10 cellular contexts compared by ENCODE assay signal in genomic region chr2:55111230-55111569, GRCh38.
DNase-seq lines count a peak whose midpoint lies in the region; ATAC-seq and TF ChIP-seq lines count a peak whose summit lies in the region.
"Had no signal": no experiment of that assay in that cellular context is flagged by ENCODE, and none has a peak within 500 bp of the region (broad histone marks: within the 10 kb centered on the region; RNA-seq: fewer than 3 reads in every experiment).

No MANE protein-coding gene starts in this region.

- TF ChIP-seq POLR2A in esophagus muscularis mucosa (IDR thresholded peaks at IDR 0.05; ENCODE audit: low read depth) (no peak), testis (IDR thresholded peaks at IDR 0.05) (no peak)

- H3K36me3 ChIP-seq in PC-9 (ENCODE audit: low read depth), result no peaks in the 10 kb centered on the region
- H3K36me3 ChIP-seq in esophagus muscularis mucosa, result no peaks in the 10 kb centered on the region
- no peaks in the 10 kb centered on the region for H3K36me3 ChIP-seq in psoas muscle (ENCODE audit: insufficient read depth in 1 of 2, low read depth in 1 of 2)
- H3K36me3 ChIP-seq in testis (ENCODE audit: low read depth, missing control alignments), result no peaks in the 10 kb centered on the region
- H3K36me3 ChIP-seq in naive thymus-derived CD4-positive, alpha-beta T cell (ENCODE audit: control insufficient read depth in 2 of 3, insufficient read depth in 3 of 3, low read length in 3 of 3), result no peaks in the 10 kb centered on the region

- H3K4me1 ChIP-seq in PC-9 (replicated peaks; ENCODE audit: insufficient read depth) (peaks cover 98% of the 10 kb centered on the region), esophagus muscularis mucosa (peaks cover 24 to 93% (median 76%) of the 10 kb centered on the region in 4 donors), psoas muscle (peaks cover 33% of the 10 kb centered on the region), testis (peaks cover 7% of the 10 kb centered on the region)
- H3K4me1 ChIP-seq in naive thymus-derived CD4-positive, alpha-beta T cell (ENCODE audit: control insufficient read depth in 2 of 2, insufficient read depth in 2 of 2, low read length in 2 of 2), result no peaks in the 10 kb centered on the region

- H3K4me3 Mint-ChIP-seq in naive thymus-derived CD4-positive, alpha-beta T cell, result no peak overlapping the region
- H3K4me3 Mint-ChIP-seq: CD8-positive, alpha-beta T cell had no signal

- H3K4me3 ChIP-seq in AG10803 (ENCODE audit: low read length) (peak overlapping the region; percentile 14; the same call in 1 of the 2 replicates), PC-9 (peak overlapping the region; percentile 11; the same call in 1 of the 2 replicates), esophagus muscularis mucosa (no peak overlapping the region), psoas muscle (no peak overlapping the region), testis (no peak overlapping the region)
- H3K4me3 ChIP-seq in naive thymus-derived CD4-positive, alpha-beta T cell (ENCODE audit: low read length), result no peak overlapping the region

- TF ChIP-seq EP300 in esophagus muscularis mucosa (IDR thresholded peaks at IDR 0.05), result no peak

- H3K27ac Mint-ChIP-seq in naive thymus-derived CD4-positive, alpha-beta T cell, result no peak overlapping the region
- H3K27ac Mint-ChIP-seq: CD8-positive, alpha-beta T cell had no signal

- DNase-seq in AG10803 (ENCODE audit: low read depth) (no peak), PC-9 (no peak), esophagus muscularis mucosa (ENCODE audit: extremely low spot score) (no peak), psoas muscle (no peak), testis (no peak), cerebellum (ENCODE audit: low spot score) (no peak)
- DNase-seq in naive thymus-derived CD4-positive, alpha-beta T cell, result no peak
- DNase-seq: activated gamma-delta T cell; CD8-positive, alpha-beta T cell had no signal

- CTCF ChIA-PET in PC-9 (lab: Charles Lee), result no interaction called here
- CTCF ChIA-PET in naive thymus-derived CD4-positive, alpha-beta T cell (lab: Charles Lee), result no interaction called here

- no TSS peak for BruUV-seq in PC-9 (replicated peaks; lab: Mats Ljungman, UMichigan)

- peak overlapping the region; percentile 69 for H3K4me2 ChIP-seq in PC-9

- intact Hi-C loops in PC-9 (cut with micrococcal nuclease; ENCODE audit: unreplicated experiment) (loop anchor here (5.0 kb wide), 1 partner anchor 56 kb away; no protein-coding TSS in a partner anchor), esophagus muscularis mucosa (cut with DNase I) (loop anchor here (5.0 kb wide), 2 partner anchors 56 to 64 kb away; no protein-coding TSS in a partner anchor), psoas muscle (cut with DNase I) (loop anchor here (5.0 kb wide), 2 partner anchors 59 to 64 kb away; partner anchors contain the start of gene RTN4 (in 1 of the 2)), testis (cut with DNase I; ENCODE audit: low total_unique reads) (no loop called here)
- intact Hi-C loops in naive thymus-derived CD4-positive, alpha-beta T cell (cut with micrococcal nuclease), result no loop called here

- no peaks in the 10 kb centered on the region for H4K20me1 ChIP-seq in PC-9 (ENCODE audit: insufficient read depth)

- peak overlapping the region; percentile 75 for H3K27ac ChIP-seq in PC-9
- H3K27ac ChIP-seq in esophagus muscularis mucosa (replicated peaks in 1 of 4), result peak overlapping the region; percentile 88 to 91 (median 90)
- H3K27ac ChIP-seq in psoas muscle, result peak overlapping the region; percentile 82
- no peak overlapping the region for H3K27ac ChIP-seq in testis
- no peak overlapping the region for H3K27ac ChIP-seq in naive thymus-derived CD4-positive, alpha-beta T cell (ENCODE audit: low read depth, low read length)

- no peaks in the 10 kb centered on the region for H3K27me3 Mint-ChIP-seq in naive thymus-derived CD4-positive, alpha-beta T cell

- no peaks in the 10 kb centered on the region for H3K9me3 ChIP-seq in PC-9 (ENCODE audit: insufficient read depth, low read depth)
- H3K9me3 ChIP-seq in esophagus muscularis mucosa, result no peaks in the 10 kb centered on the region
- no peaks in the 10 kb centered on the region for H3K9me3 ChIP-seq in psoas muscle
- no peaks in the 10 kb centered on the region for H3K9me3 ChIP-seq in testis
- H3K9me3 ChIP-seq in naive thymus-derived CD4-positive, alpha-beta T cell (ENCODE audit: control insufficient read depth in 2 of 3, low read length in 3 of 3), result no peaks in the 10 kb centered on the region

- H3K4me1 Mint-ChIP-seq in naive thymus-derived CD4-positive, alpha-beta T cell, result peaks cover 0 to 5% (median 0%) of the 10 kb centered on the region in 7 donors

- no peaks in the 10 kb centered on the region for H3K9me2 ChIP-seq in PC-9 (ENCODE audit: insufficient read depth)

- WGBS in esophagus muscularis mucosa, result 58% methylated on average over 4 of the region's 4 CpGs
- WGBS in psoas muscle, 3 donors, result 88 to 95% (median 92%) methylated on average over 4 of the region's 4 CpGs
- 80 to 88% methylated on average over 4 of the region's 4 CpGs for WGBS in testis, 2 donors

- POLR2A ChIA-PET in PC-9 (lab: Charles Lee; ENCODE audit: unreplicated experiment), result interaction anchor here (1.3 kb wide), 1 partner anchor 60 kb away, joined by 16 read pairs; the partner anchor contains the start of gene RTN4
- POLR2A ChIA-PET in naive thymus-derived CD4-positive, alpha-beta T cell (lab: Charles Lee), result no interaction called here

- TF ChIP-seq CTCF in AG10803 (conservative IDR thresholded peaks at IDR 0.05; ENCODE audit: low read length) (no peak), PC-9 (conservative IDR thresholded peaks at IDR 0.05) (no peak), esophagus muscularis mucosa (IDR thresholded peaks at IDR 0.05) (no peak), psoas muscle (IDR thresholded peaks at IDR 0.05) (no peak), testis (IDR thresholded peaks at IDR 0.05) (no peak)

- H3K27me3 ChIP-seq in PC-9 (ENCODE audit: insufficient read depth, low read depth), result no peaks in the 10 kb centered on the region
- H3K27me3 ChIP-seq in esophagus muscularis mucosa, result no peaks in the 10 kb centered on the region
- no peaks in the 10 kb centered on the region for H3K27me3 ChIP-seq in psoas muscle (ENCODE audit: insufficient read depth in 3 of 3, low read length in 2 of 3)
- no peaks in the 10 kb centered on the region for H3K27me3 ChIP-seq in testis
- H3K27me3 ChIP-seq in naive thymus-derived CD4-positive, alpha-beta T cell (ENCODE audit: control insufficient read depth in 2 of 2, insufficient read depth in 2 of 2, low read length in 2 of 2), result no peaks in the 10 kb centered on the region

- ATAC-seq in psoas muscle (no peak), HG03571 (IDR thresholded peaks at IDR 0.05; ENCODE audit: unreplicated experiment) (no peak)
- ATAC-seq in naive thymus-derived CD4-positive, alpha-beta T cell, result no peak
- ATAC-seq: CD8-positive, alpha-beta T cell had no signal

- no peaks in the 10 kb centered on the region for H3K9me3 Mint-ChIP-seq in naive thymus-derived CD4-positive, alpha-beta T cell
- H3K9me3 Mint-ChIP-seq: CD8-positive, alpha-beta T cell had no signal

- H3F3A ChIP-seq in PC-9 (ENCODE audit: insufficient read depth, low read depth), result peaks cover 78% of the 10 kb centered on the region

- H3K79me2 ChIP-seq in PC-9 (ENCODE audit: low read depth), result peaks cover 28% of the 10 kb centered on the region; the same call in 1 of the 2 replicates

- H3K36me3 Mint-ChIP-seq in naive thymus-derived CD4-positive, alpha-beta T cell, result no peaks in the 10 kb centered on the region
- H3K36me3 Mint-ChIP-seq: CD8-positive, alpha-beta T cell had no signal

- no peak overlapping the region for H2AFZ ChIP-seq in PC-9

Comparison
In these comparisons a context has a peak if more than half of its experiments do, and no peak if none do; other contexts are left out.
1. H3K4me3 ChIP-seq: peak in AG10803 (single experiment) and PC-9 (single experiment); none in esophagus muscularis mucosa (0 of 4), psoas muscle (single experiment), testis (0 of 2) and naive thymus-derived CD4-positive, alpha-beta T cell (single experiment).
2. H3K27ac ChIP-seq: peak in PC-9 (single experiment), esophagus muscularis mucosa (4 of 4) and psoas muscle (single experiment); none in testis (0 of 2) and naive thymus-derived CD4-positive, alpha-beta T cell (single experiment).
3. intact Hi-C loops: an anchor here in PC-9 (5.0 kb wide), esophagus muscularis mucosa (5.0 kb wide) and psoas muscle (5.0 kb wide); none called in testis and naive thymus-derived CD4-positive, alpha-beta T cell.